In genomic region chr7:151992375-151992774, GRCh38 we compare ENCODE assay signal across 8 cellular contexts. TPM values are rescaled to one million over a fixed set of nuclear protein-coding genes. Genes with fewer than 3 reads are reported as not detected.
DNase-seq lines count a peak whose midpoint lies in the region; ATAC-seq, FAIRE-seq and TF ChIP-seq lines count a peak whose summit lies in the region.

No MANE protein-coding gene starts in this region.

- H3K27me3 Mint-ChIP-seq in T-helper 2 cell treated with Interferon-gamma antibody and Interleukin-4, amounts not matched to agents 5 μg/mL and 100 μg/mL, for 36 hours (ENCODE audit: low read depth) = peaks cover 31% of the 10 kb centered on the region
- H3K27me3 Mint-ChIP-seq in type B pancreatic cell = no peaks in the 10 kb centered on the region

- TF ChIP-seq CTCF in MM.1S (IDR thresholded peaks at IDR 0.05; ENCODE audit: low read length) (peak; percentile 14), bronchial epithelial cell (IDR thresholded peaks at IDR 0.05; ENCODE audit: insufficient read depth, low read length, severe bottlenecking) (peak; percentile 47), type B pancreatic cell (conservative IDR thresholded peaks at IDR 0.05) (no peak)

- no peaks in the 10 kb centered on the region for H3K79me2 ChIP-seq in MM.1S (ENCODE audit: low read length)

- no peak overlapping the region for H2AFZ ChIP-seq in MM.1S (ENCODE audit: low read length)

- peak; percentile 93 for ATAC-seq in left lobe of liver

- peaks cover 2% of the 10 kb centered on the region for H3K4me1 Mint-ChIP-seq in T-helper 2 cell treated with Interferon-gamma antibody and Interleukin-4, amounts not matched to agents 5 μg/mL and 100 μg/mL, for 36 hours (ENCODE audit: low read depth)
- H3K4me1 Mint-ChIP-seq in type B pancreatic cell (ENCODE audit: unreplicated experiment) = no peaks in the 10 kb centered on the region

- no peaks in the 10 kb centered on the region for H3K36me3 Mint-ChIP-seq in T-helper 2 cell treated with Interferon-gamma antibody and Interleukin-4, amounts not matched to agents 5 μg/mL and 100 μg/mL, for 36 hours (ENCODE audit: low read depth)
- H3K36me3 Mint-ChIP-seq in type B pancreatic cell = no peaks in the 10 kb centered on the region

- H3K4me2 ChIP-seq in MM.1S (ENCODE audit: low read depth, low read length) = no peak overlapping the region

- H3K4me3 ChIP-seq in MM.1S (ENCODE audit: low read length) (no peak overlapping the region), bronchial epithelial cell (ENCODE audit: low read depth, low read length) (no peak overlapping the region)

- H3F3A ChIP-seq in MM.1S (ENCODE audit: insufficient read depth, low read length) = no peaks in the 10 kb centered on the region

- no peak overlapping the region for H3K27ac ChIP-seq in MM.1S (ENCODE audit: low read length)

- FAIRE-seq in bronchial epithelial cell (lab: Jason Lieb, UNC) = no peak

- H3K4me3 Mint-ChIP-seq in T-helper 2 cell treated with Interferon-gamma antibody and Interleukin-4, amounts not matched to agents 5 μg/mL and 100 μg/mL, for 36 hours = no peak overlapping the region
- no peak overlapping the region for H3K4me3 Mint-ChIP-seq in type B pancreatic cell

- H3K27ac Mint-ChIP-seq in T-helper 2 cell treated with Interferon-gamma antibody and Interleukin-4, amounts not matched to agents 5 μg/mL and 100 μg/mL, for 36 hours = no peak overlapping the region
- H3K27ac Mint-ChIP-seq in type B pancreatic cell = no peak overlapping the region

- H3K36me3 ChIP-seq in MM.1S (replicated peaks; ENCODE audit: insufficient read depth, low read length) (no peaks in the 10 kb centered on the region), bronchial epithelial cell (ENCODE audit: control insufficient read depth, insufficient read depth, low read length) (no peaks in the 10 kb centered on the region)

- H3K9ac ChIP-seq in MM.1S (ENCODE audit: low read length) = no peak overlapping the region

- no peaks in the 10 kb centered on the region for H3K9me2 ChIP-seq in MM.1S (replicated peaks; ENCODE audit: insufficient read depth, low read length)

- DNase-seq in NCI-H146 (lab: John Stamatoyannopoulos, UW) (peak; percentile 10), NCI-H146 treated with DMSO at 0.1 percent for 48 hours (lab: John Stamatoyannopoulos, UW; ENCODE audit: unreplicated experiment) (no peak), MM.1S (peak; percentile 60), bronchial epithelial cell (ENCODE audit: low read depth) (peak; percentile 34), left lobe of liver (ENCODE audit: low spot score) (peak; percentile 49), type B pancreatic cell (ENCODE audit: extremely low spot score, unreplicated experiment) (no peak)
- peak; percentile 15 for DNase-seq in T-helper 2 cell treated with Interferon-gamma antibody and Interleukin-4, amounts not matched to agents 5 μg/mL and 100 μg/mL, for 36 hours (ENCODE audit: low spot score)
- peak; percentile 57 for DNase-seq in stimulated activated CD8-positive, alpha-beta memory T cell treated with anti-CD3 and anti-CD28 coated beads, Interleukin-4, amount 100 ng/mL, for 48 hours

- no peaks in the 10 kb centered on the region for H3K9me3 ChIP-seq in MM.1S (replicated peaks; ENCODE audit: insufficient read depth, low read length)

- H3K27me3 ChIP-seq in MM.1S (replicated peaks; ENCODE audit: insufficient read depth, low read length) (no peaks in the 10 kb centered on the region), bronchial epithelial cell (ENCODE audit: control insufficient read depth, insufficient read depth, low read length) (no peaks in the 10 kb centered on the region)

- no peaks in the 10 kb centered on the region for H3K9me3 Mint-ChIP-seq in T-helper 2 cell treated with Interferon-gamma antibody and Interleukin-4, amounts not matched to agents 5 μg/mL and 100 μg/mL, for 36 hours
- no peaks in the 10 kb centered on the region for H3K9me3 Mint-ChIP-seq in type B pancreatic cell

- H3K4me1 ChIP-seq in MM.1S (ENCODE audit: low read length) = no peaks in the 10 kb centered on the region

- H4K20me1 ChIP-seq in MM.1S (ENCODE audit: insufficient read depth, low read length) = no peaks in the 10 kb centered on the region

RNA-seq across cellular contexts. Expression of gene GALNT11, which starts 33.1 kb away (rescaled TPM):
- total RNA-seq in bronchial epithelial cell (29.1 and 31.9 TPM in 2 replicates), left lobe of liver (13.2 TPM), type B pancreatic cell (ENCODE audit: low replicate concordance) (26.6 and 28.8 TPM in 2 replicates)

RNA-seq across cellular contexts. Expression of gene GALNTL5, which starts 36.1 kb away (rescaled TPM):
- not detected in 2 replicates for total RNA-seq in bronchial epithelial cell
- total RNA-seq in left lobe of liver = not detected
- total RNA-seq in type B pancreatic cell (ENCODE audit: low replicate concordance) = not detected in 2 replicates

Comparison
In these comparisons a context has a peak if more than half of its experiments do, and no peak if none do; other contexts are left out.
1. DNase-seq: peak in NCI-H146 (single experiment), MM.1S (single experiment), T-helper 2 cell treated with Interferon-gamma antibody and Interleukin-4, amounts not matched to agents 5 μg/mL and 100 μg/mL, for 36 hours (single experiment), bronchial epithelial cell (single experiment), left lobe of liver (single experiment) and stimulated activated CD8-positive, alpha-beta memory T cell treated with anti-CD3 and anti-CD28 coated beads, Interleukin-4, amount 100 ng/mL, for 48 hours (single experiment); none in NCI-H146 treated with DMSO at 0.1 percent for 48 hours (single experiment) and type B pancreatic cell (single experiment).